ENCODE assay signal across 27 cellular contexts in the genomic region with DNA sequence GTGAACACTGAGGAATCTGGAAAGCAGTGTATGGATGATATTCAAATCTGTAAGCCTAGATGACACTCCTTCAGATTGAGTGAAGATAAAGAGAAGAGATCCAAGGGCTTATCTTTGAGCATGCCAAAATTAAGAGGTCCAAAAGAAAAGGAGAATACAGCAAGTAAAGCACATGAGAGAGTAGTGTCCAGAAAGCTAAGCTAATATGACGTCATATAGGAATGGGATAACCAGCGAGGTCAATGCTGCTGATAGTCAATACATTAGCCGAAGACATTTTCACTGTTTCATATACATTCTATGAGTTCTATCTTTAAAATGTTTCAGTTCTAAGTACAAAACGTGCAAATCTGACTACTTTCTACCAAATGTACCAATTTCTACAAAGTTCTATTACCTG.
"Had no signal": no experiment of that assay in that cellular context is flagged by ENCODE, and none has a peak within 500 bp of the region (broad histone marks: within the 10 kb centered on the region; RNA-seq: fewer than 3 reads in every experiment).

No MANE protein-coding gene starts in this region.

- H3K27ac ChIP-seq: stomach, suprapubic skin, testis, thoracic aorta, thyroid gland, tibial artery, tibial nerve, transverse colon, upper lobe of left lung, upper lobe of right lung, uterus, vagina had no signal

- DNase-seq: stimulated activated CD4-positive, alpha-beta T cell treated with anti-CD3 and anti-CD28 coated beads, Interleukin-2, amount 100 ng/mL, for 48 hours; stimulated activated CD4-positive, alpha-beta T cell treated with anti-CD3 and anti-CD28 coated beads, Interleukin-4, amount 100 ng/mL, for 1 hour; stimulated activated CD4-positive, alpha-beta T cell treated with anti-CD3 and anti-CD28 coated beads, Interleukin-4, amount 100 ng/mL, for 24 hours; stimulated activated CD4-positive, alpha-beta T cell treated with anti-CD3 and anti-CD28 coated beads, Interleukin-4, amount 100 ng/mL, for 4 hours; stimulated activated CD8-positive, alpha-beta memory T cell treated with anti-CD3 and anti-CD28 coated beads, Interleukin-4, amount 100 ng/mL, for 48 hours; stimulated activated naive B cell treated with anti-CD40 and anti-IgM and Interleukin-4, amounts not matched to agents 10 μg/mL and 1 μg/mL and 100 μg/mL, for 72 hours; stimulated activated naive CD4-positive, alpha-beta T cell; stimulated activated naive CD4-positive, alpha-beta T cell treated with Interleukin-2 at 50 U/mL for 16 hours; stimulated activated naive CD8-positive, alpha-beta T cell treated with anti-CD3 and anti-CD28 coated beads, Interleukin-15, amount 100 ng/mL, for 72 hours; stimulated activated naive CD8-positive, alpha-beta T cell treated with anti-CD3 and anti-CD28 coated beads, Interleukin-15, Interleukin-2, amounts not matched to agents 100 U/mL and 50 U/mL, for 24 hours; stomach; substantia nigra; testis; thyroid gland; tibial artery; transverse colon; trophoblast cell; upper lobe of left lung; upper lobe of right lung; uterus had no signal

- FAIRE-seq: urothelium cell line had no signal

- H3K36me3 ChIP-seq: stomach, suprapubic skin, thoracic aorta, thyroid gland, tibial artery, tibial nerve, transverse colon, upper lobe of left lung, upper lobe of right lung, uterus, vagina had no signal

- H3K4me3 ChIP-seq: stomach, suprapubic skin, testis, thoracic aorta, thyroid gland, tibial artery, tibial nerve, transverse colon, upper lobe of left lung, upper lobe of right lung, uterus, vagina had no signal

- H3K27me3 ChIP-seq: stomach, suprapubic skin, testis, thyroid gland, tibial artery, tibial nerve, transverse colon, upper lobe of left lung, upper lobe of right lung, uterus, vagina had no signal

- H3K4me1 ChIP-seq: stomach, suprapubic skin, testis, thyroid gland, transverse colon, upper lobe of left lung, upper lobe of right lung, uterus, vagina had no signal

- ATAC-seq: stimulated activated effector memory CD8-positive, alpha-beta T cell treated with anti-CD3 and anti-CD28 coated beads, Interleukin-12 subunit alpha, Interleukin-12 subunit beta, amount 100 ng/mL, for 72 hours; stimulated activated memory B cell treated with anti-CD40 and anti-IgM and Interleukin-4, amounts not matched to agents 10 μg/mL and 1 μg/mL and 100 μg/mL, for 72 hours; stimulated activated naive B cell treated with anti-CD40 and anti-IgM and Interleukin-4, amounts not matched to agents 10 μg/mL and 1 μg/mL and 100 μg/mL, for 72 hours; stimulated activated naive CD8-positive, alpha-beta T cell treated with anti-CD3 and anti-CD28 coated beads, Interleukin-15, amount 100 ng/mL, for 72 hours; stimulated activated naive CD8-positive, alpha-beta T cell treated with anti-CD3 and anti-CD28 coated beads, Interleukin-15, Interleukin-2, amounts not matched to agents 100 U/mL and 50 U/mL, for 24 hours; upper lobe of right lung had no signal

- H3K9me3 ChIP-seq: suprapubic skin, testis, thyroid gland, transverse colon, upper lobe of left lung, uterus, vagina had no signal
